ENCODE assay signal across 10 cellular contexts in the genomic region with DNA sequence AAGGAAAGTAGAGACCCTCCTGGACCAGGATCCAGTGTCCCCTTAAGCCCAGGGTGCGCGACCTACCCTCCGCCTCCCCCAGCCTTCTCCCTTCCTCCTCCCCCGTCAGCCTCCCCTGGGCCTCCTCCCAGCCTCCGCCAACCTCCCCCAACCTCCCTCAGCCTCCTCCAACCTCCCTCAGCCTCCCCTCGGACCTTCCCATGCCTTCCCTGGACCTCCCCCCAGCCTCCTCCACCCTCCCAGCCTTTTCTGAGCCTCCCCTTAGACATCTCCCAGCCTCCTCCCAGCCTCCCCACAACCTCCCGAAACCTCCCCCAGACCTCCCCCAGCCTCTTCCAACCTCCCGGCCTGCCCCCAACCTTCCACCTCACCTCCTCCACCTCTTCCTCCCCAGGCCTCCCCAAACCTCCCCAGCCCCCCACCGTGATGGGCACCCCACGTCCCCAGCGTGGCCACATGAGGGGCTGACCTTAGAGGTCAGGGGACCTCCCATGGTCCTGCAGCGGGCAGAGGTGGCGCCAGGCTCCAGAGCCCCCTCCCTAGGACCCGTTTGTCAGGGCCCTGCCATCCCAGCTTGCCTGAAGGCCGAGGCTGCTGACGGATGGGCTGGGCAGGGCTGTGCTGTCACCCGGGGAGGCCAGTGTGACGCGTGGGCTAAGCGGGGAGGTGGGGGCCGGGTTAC. TPM values are rescaled to one million over a fixed set of nuclear protein-coding genes. Genes with fewer than 3 reads are reported as not detected.
"Had no signal": no experiment of that assay in that cellular context is flagged by ENCODE, and none has a peak within 500 bp of the region (broad histone marks: within the 10 kb centered on the region; RNA-seq: fewer than 3 reads in every experiment).

No MANE protein-coding gene starts in this region.

- H2AFZ ChIP-seq: GM23338 had no signal

- ATAC-seq: GM23338, HCT116, K562 had no signal

- H3K27ac Mint-ChIP-seq: GM23338 had no signal

- DNase-seq: IMR-90, KG1 had no signal

- H3K9me3 ChIP-seq: HAP-1 had no signal

- H3K4me1 ChIP-seq: HAP-1 had no signal

- H3K36me3 ChIP-seq: HAP-1 had no signal

- H3K4me2 ChIP-seq: GM23338 had no signal

- H3K9me3 Mint-ChIP-seq: GM23338 had no signal

- FAIRE-seq: H1, H54, HTR-8/SVneo, K562 had no signal

- H3K4me3 ChIP-seq: GM23338, HAP-1, K562 had no signal

- H3K4me3 Mint-ChIP-seq: GM23338 had no signal

RNA-seq across cellular contexts. Expression of gene FAM20C, which starts 18.8 kb away (rescaled TPM):
- total RNA-seq: HT-29 had no signal
- polyA plus RNA-seq: K562 had no signal
